8 cellular contexts compared by ENCODE assay signal in genomic region chr17:77164483-77165030, GRCh38. TPM values are rescaled to one million over a fixed set of nuclear protein-coding genes. Genes with fewer than 3 reads are reported as not detected.
DNase-seq lines count a peak whose midpoint lies in the region; ATAC-seq and TF ChIP-seq lines count a peak whose summit lies in the region.

No MANE protein-coding gene starts in this region.

- H3K27ac Mint-ChIP-seq in nephron = peak overlapping the region; percentile 76 to 85 (median 83)

- H3K4me3 Mint-ChIP-seq in nephron = peak overlapping the region; percentile 25 to 38 (median 31)

- no peak for TF ChIP-seq CTCF in nephron (IDR thresholded peaks at IDR 0.05; ENCODE audit: unreplicated experiment in 3 of 3)

- peak overlapping the region; percentile 92 for H3K27ac ChIP-seq in cingulate gyrus (ENCODE audit: low read depth, low read length)

- H3K36me3 Mint-ChIP-seq in nephron (ENCODE audit: low read depth) = peaks cover 43% of the 10 kb centered on the region

- peaks cover 15% of the 10 kb centered on the region for H3K9me3 Mint-ChIP-seq in nephron

- DNase-seq in Daoy (ENCODE audit: low read depth) (peak; percentile 47), NCI-H748 treated with DMSO at 0.1 percent for 48 hours (lab: John Stamatoyannopoulos, UW) (peak; percentile 83), mesenteric fat pad (ENCODE audit: low spot score) (no peak), NAMALWA (ENCODE audit: low spot score) (no peak)

- peaks cover 68% of the 10 kb centered on the region for H3K4me1 Mint-ChIP-seq in nephron

- H3K27me3 Mint-ChIP-seq in nephron (ENCODE audit: low read depth) = no peaks in the 10 kb centered on the region

- ATAC-seq in GM18520 (IDR thresholded peaks at IDR 0.05; ENCODE audit: unreplicated experiment) = no peak
- ATAC-seq in HG02970 (IDR thresholded peaks at IDR 0.05; ENCODE audit: low FRiP score, unreplicated experiment) = no peak

RNA-seq across cellular contexts. Expression of gene SEC14L1, which starts 23.8 kb away (rescaled TPM):
- total RNA-seq in Daoy (2014; rRNA removed; shearing (Covaris generic)) = 25.5 and 26.8 TPM in 2 replicates
- 192 TPM for total RNA-seq in mesenteric fat pad

Comparison
In these comparisons a context has a peak if more than half of its experiments do, and no peak if none do; other contexts are left out.
1. DNase-seq: peak in Daoy (single experiment) and NCI-H748 treated with DMSO at 0.1 percent for 48 hours (single experiment); none in mesenteric fat pad (single experiment) and NAMALWA (single experiment).